25 cellular contexts compared by ENCODE assay signal in the genomic region with DNA sequence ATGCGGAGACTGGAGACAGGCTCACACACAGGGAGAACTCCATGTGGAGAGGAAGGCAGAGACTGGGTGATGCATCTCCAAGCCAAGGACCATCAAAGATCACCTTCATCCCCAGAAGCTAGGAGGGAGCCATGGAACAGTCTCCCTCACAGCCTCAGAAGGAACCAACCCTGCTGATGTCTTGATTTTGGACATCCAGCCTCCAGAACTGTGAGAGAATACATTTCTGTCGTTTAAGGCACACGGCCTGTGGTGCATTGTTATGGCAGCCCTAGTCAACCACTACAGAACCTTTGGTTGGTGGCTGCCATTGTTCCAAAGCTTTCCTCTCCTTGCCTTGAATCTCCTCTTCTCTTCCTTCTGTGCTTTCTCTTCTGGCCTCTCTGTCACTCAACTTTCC.
"Had no signal": no experiment of that assay in that cellular context is flagged by ENCODE, and none has a peak within 500 bp of the region (broad histone marks: within the 10 kb centered on the region; RNA-seq: fewer than 3 reads in every experiment).

No MANE protein-coding gene starts in this region.

- ATAC-seq: esophagus mucosa; gastrocnemius medialis; heart right ventricle; left cardiac atrium; left lung; left ventricle myocardium superior; lower lobe of right lung; mucosa of descending colon; naive thymus-derived CD8-positive, alpha-beta T cell had no signal

- H3K9me3 Mint-ChIP-seq: naive thymus-derived CD8-positive, alpha-beta T cell had no signal

- H3K4me1 ChIP-seq: colonic mucosa, gastrocnemius medialis, lower lobe of right lung had no signal

- DNase-seq: colonic mucosa; cortex of kidney; effector CD8-positive, alpha-beta T cell; erythroblast; esophagus squamous epithelium; foreskin fibroblast; foreskin melanocyte; gastrocnemius medialis; glutamatergic neuron; head of caudate nucleus; heart right ventricle; hippocampal formation; left cardiac atrium; left lung; left ventricle myocardium superior; lower lobe of right lung; mammary epithelial cell; mesenchymal stem cell; mucosa of descending colon; naive B cell; naive thymus-derived CD8-positive, alpha-beta T cell had no signal

- H3K27ac ChIP-seq: colonic mucosa, epithelial cell of prostate, esophagus squamous epithelium, gastrocnemius medialis, heart right ventricle, left lung, lower lobe of right lung had no signal

- H3K4me3 Mint-ChIP-seq: dendritic cell treated with granulocyte-macrophage colony-stimulating factor and Interleukin-4, amounts not matched to agents 40 ng/mL and 50 ng/mL, for 4 days; mesothelial cell of epicardium; naive B cell; naive thymus-derived CD8-positive, alpha-beta T cell had no signal

- H3K4me3 ChIP-seq: colonic mucosa, esophagus squamous epithelium, gastrocnemius medialis, heart right ventricle, left lung, lower lobe of right lung, mucosa of descending colon had no signal

- H3K36me3 ChIP-seq: colonic mucosa had no signal

- H3K27ac Mint-ChIP-seq: dendritic cell treated with granulocyte-macrophage colony-stimulating factor and Interleukin-4, amounts not matched to agents 40 ng/mL and 50 ng/mL, for 4 days; mesothelial cell of epicardium; naive thymus-derived CD8-positive, alpha-beta T cell had no signal

- H3K27me3 Mint-ChIP-seq: dendritic cell treated with granulocyte-macrophage colony-stimulating factor and Interleukin-4, amounts not matched to agents 40 ng/mL and 50 ng/mL, for 4 days; naive B cell; naive thymus-derived CD8-positive, alpha-beta T cell had no signal

- H3K9me3 ChIP-seq: colonic mucosa, esophagus squamous epithelium, gastrocnemius medialis, left lung, lower lobe of right lung, mucosa of descending colon had no signal

- H3K27me3 ChIP-seq: colonic mucosa, esophagus squamous epithelium, gastrocnemius medialis, heart right ventricle, left lung had no signal
